Comparison of ENCODE assay signal across 8 cellular contexts in the genomic region with DNA sequence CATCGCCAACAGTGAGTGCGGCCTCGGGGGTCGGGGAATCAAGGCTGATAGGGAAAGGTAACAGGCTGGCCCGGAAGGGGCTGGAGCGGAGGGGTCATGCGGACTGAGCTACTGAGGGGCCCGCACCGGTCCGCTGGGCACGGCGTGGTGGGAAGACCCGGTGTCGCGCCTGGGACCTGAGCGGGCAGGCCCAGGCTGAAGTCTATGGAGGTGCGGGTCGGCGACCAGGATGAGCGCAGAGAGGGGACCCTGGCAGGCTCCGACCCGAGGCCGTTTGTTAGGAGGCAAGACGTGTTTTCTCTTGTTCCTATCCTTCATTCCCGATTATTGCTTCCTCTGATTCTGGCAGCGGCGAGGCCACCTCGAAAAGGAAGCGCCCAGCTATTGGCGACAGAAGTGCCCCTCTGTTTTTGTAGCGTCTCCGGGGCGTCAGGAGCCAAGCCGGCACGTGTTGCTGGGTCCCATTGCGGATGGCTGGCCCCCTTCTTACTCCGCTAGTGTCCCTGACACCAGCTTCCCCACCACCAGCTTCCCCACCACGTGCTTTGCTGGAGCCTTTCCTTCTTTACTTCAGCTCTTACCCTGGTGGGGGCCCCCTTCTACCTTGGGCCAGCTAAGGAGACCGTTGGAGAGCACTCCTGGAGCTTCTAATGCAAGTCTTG. TPM values are rescaled to one million over a fixed set of nuclear protein-coding genes. Genes with fewer than 3 reads are reported as not detected.
A peak's percentile ranks its signal among the peaks of the same experiment; 100 is the strongest.
DNase-seq lines count a peak whose midpoint lies in the region; ATAC-seq and TF ChIP-seq lines count a peak whose summit lies in the region.

No MANE protein-coding gene starts in this region.

- peak overlapping the region; percentile 92 for H3K27ac ChIP-seq in DND-41 (ENCODE audit: low read length)
- peak overlapping the region; percentile 61 for H3K27ac ChIP-seq in GM23248

- H3K79me2 ChIP-seq in DND-41 (ENCODE audit: insufficient read depth, low read length) (peaks cover 50% of the 10 kb centered on the region), GM23248 (ENCODE audit: insufficient read depth) (peaks cover 45% of the 10 kb centered on the region)

- H2AFZ ChIP-seq in DND-41 (ENCODE audit: low read depth, low read length) (peak overlapping the region; percentile 75), GM23248 (peak overlapping the region; percentile 94)

- H3K4me3 ChIP-seq in DND-41 (ENCODE audit: low read depth in 1 of 2, low read length in 2 of 2), result peak overlapping the region; percentile 71 to 72
- peak overlapping the region; percentile 90 for H3K4me3 ChIP-seq in GM23248
- H3K4me3 ChIP-seq in NB4 (ENCODE audit: low read depth, low read length), result peak overlapping the region; percentile 100
- peak overlapping the region; percentile 97 for H3K4me3 ChIP-seq in adipocyte (ENCODE audit: low read length)
- H3K4me3 ChIP-seq in iPS-18c (ENCODE audit: insufficient read depth, low read depth, low read length), result peak overlapping the region; percentile 97

- H3K9me3 ChIP-seq in DND-41 (ENCODE audit: insufficient read depth, low read length, severe bottlenecking) (no peaks in the 10 kb centered on the region), GM23248 (ENCODE audit: low read depth) (no peaks in the 10 kb centered on the region), adipocyte (ENCODE audit: control insufficient read depth, low read length) (no peaks in the 10 kb centered on the region), iPS-18c (ENCODE audit: control insufficient read depth, insufficient read depth, low read length) (no peaks in the 10 kb centered on the region)

- TF ChIP-seq CTCF in DND-41 (IDR thresholded peaks at IDR 0.05; ENCODE audit: borderline replicate concordance, extremely low read depth, low read length, poor library complexity, severe bottlenecking) (peak; percentile 11), NB4 (IDR thresholded peaks at IDR 0.05; ENCODE audit: low read depth, low read length) (peak; percentile 26)

- H3K4me2 ChIP-seq in DND-41 (ENCODE audit: insufficient read depth, low read length), result peak overlapping the region; percentile 80
- peak overlapping the region; percentile 99 for H3K4me2 ChIP-seq in GM23248 (ENCODE audit: unreplicated experiment)

- in situ Hi-C loops in GM23248 (cut with MboI), result no loop called here

- TF ChIP-seq POLR2A in NB4 (IDR thresholded peaks at IDR 0.05; ENCODE audit: extremely low read depth, insufficient read length), result no peak

- DNase-seq in DND-41 (peak; percentile 51), GM23248 (peak; percentile 58), NB4 (ENCODE audit: low read depth) (peak; percentile 71), adipocyte (ENCODE audit: low read depth) (peak; percentile 52), NCI-H1694 treated with DMSO at 0.1 percent for 48 hours (lab: John Stamatoyannopoulos, UW) (no peak), NCI-H446 treated with DMSO at 0.1 percent for 48 hours (lab: John Stamatoyannopoulos, UW) (no peak)
- DNase-seq in stimulated activated CD4-positive, alpha-beta T cell treated with anti-CD3 and anti-CD28 coated beads, Interleukin-15, amount 100 ng/mL, for 24 hours, result peak; percentile 58

- H3K27me3 ChIP-seq in DND-41 (ENCODE audit: insufficient read depth, low read length, poor library complexity), result no peaks in the 10 kb centered on the region
- no peaks in the 10 kb centered on the region for H3K27me3 ChIP-seq in GM23248 (replicated peaks; ENCODE audit: insufficient read depth)
- no peaks in the 10 kb centered on the region for H3K27me3 ChIP-seq in adipocyte (replicated peaks; ENCODE audit: control insufficient read depth, insufficient read depth, low read length)

- H3K4me1 ChIP-seq in DND-41 (ENCODE audit: insufficient read depth, low read length) (peaks cover 47% of the 10 kb centered on the region), GM23248 (ENCODE audit: insufficient read depth) (peaks cover 21% of the 10 kb centered on the region), adipocyte (ENCODE audit: control insufficient read depth, insufficient read depth, low read length) (peaks cover 24% of the 10 kb centered on the region)

- no peaks in the 10 kb centered on the region for H3K9me2 ChIP-seq in GM23248 (ENCODE audit: insufficient read depth)

- peak overlapping the region; percentile 94 for H3K9ac ChIP-seq in DND-41 (ENCODE audit: low read depth, low read length)
- peak overlapping the region; percentile 90 for H3K9ac ChIP-seq in GM23248
- H3K9ac ChIP-seq in adipocyte (ENCODE audit: low read length), result peak overlapping the region; percentile 96

- H3K36me3 ChIP-seq in DND-41 (ENCODE audit: insufficient read depth, low read length), result peaks cover 54% of the 10 kb centered on the region
- H3K36me3 ChIP-seq in GM23248 (ENCODE audit: low read depth), result peaks cover 31% of the 10 kb centered on the region
- H3K36me3 ChIP-seq in adipocyte (ENCODE audit: control insufficient read depth, insufficient read depth, low read length, severe bottlenecking), result peaks cover 33% of the 10 kb centered on the region

- peaks cover 17% of the 10 kb centered on the region; the same call in 1 of the 2 replicates for H3F3A ChIP-seq in GM23248 (ENCODE audit: insufficient read depth)

- WGBS in GM23248 (ENCODE audit: low coverage in 1 of 2, low lambda C conversion rate in 2 of 2, missing lambda C conversion rate in 2 of 2), 2 experiments, result 1 to 2% methylated on average over 39 of the region's 39 CpGs

- peak; percentile 2; the same call in 2 of the 3 replicates for ATAC-seq in DND-41 (ENCODE audit: insufficient read depth, low read depth)

- H4K20me1 ChIP-seq in DND-41 (ENCODE audit: insufficient read depth, low read length) (peaks cover 29% of the 10 kb centered on the region), GM23248 (ENCODE audit: insufficient read depth) (no peaks in the 10 kb centered on the region)

RNA-seq across cellular contexts. Expression of gene PA2G4, which starts 0.6 kb away (rescaled TPM):
- total RNA-seq in GM23248 (2014; rRNA removed; shearing (Covaris generic)), result 115 and 120 TPM in 2 replicates
- 152 and 157 TPM in 2 replicates for polyA plus RNA-seq in GM23248 (2016; fragmentation: Nextera tagmentation; extraction: Ambion mirVana)

RNA-seq across cellular contexts. Expression of gene RPL41, which starts 11.5 kb away (rescaled TPM):
- total RNA-seq in GM23248 (2014; rRNA removed; shearing (Covaris generic)), result 1,463 and 1,892 TPM in 2 replicates
- polyA plus RNA-seq in GM23248 (2016; fragmentation: Nextera tagmentation; extraction: Ambion mirVana), result 2,480 and 2,545 TPM in 2 replicates

RNA-seq across cellular contexts. Expression of gene ZC3H10, which starts 13.1 kb away (rescaled TPM):
- 1.9 and 2.7 TPM in 2 replicates for total RNA-seq in GM23248 (2014; rRNA removed; shearing (Covaris generic))
- polyA plus RNA-seq in GM23248 (2016; fragmentation: Nextera tagmentation; extraction: Ambion mirVana), result 3.0 and 3.3 TPM in 2 replicates

RNA-seq across cellular contexts. Expression of gene ESYT1, which starts 23.1 kb away (rescaled TPM):
- total RNA-seq in GM23248 (2014; rRNA removed; shearing (Covaris generic)), result 164 and 216 TPM in 2 replicates
- polyA plus RNA-seq in GM23248 (2016; fragmentation: Nextera tagmentation; extraction: Ambion mirVana), result 108 and 115 TPM in 2 replicates

RNA-seq across cellular contexts. Expression of gene ERBB3, which starts 25.0 kb away (rescaled TPM):
- 3.3 and 3.5 TPM in 2 replicates for total RNA-seq in GM23248 (2014; rRNA removed; shearing (Covaris generic))
- polyA plus RNA-seq in GM23248 (2016; fragmentation: Nextera tagmentation; extraction: Ambion mirVana), result 1.9 and 2.1 TPM in 2 replicates

Comparison
In these comparisons a context has a peak if more than half of its experiments do, and no peak if none do; other contexts are left out.
1. DNase-seq: peak in DND-41 (single experiment), GM23248 (single experiment), NB4 (single experiment), adipocyte (single experiment) and stimulated activated CD4-positive, alpha-beta T cell treated with anti-CD3 and anti-CD28 coated beads, Interleukin-15, amount 100 ng/mL, for 24 hours (single experiment); none in NCI-H1694 treated with DMSO at 0.1 percent for 48 hours (single experiment) and NCI-H446 treated with DMSO at 0.1 percent for 48 hours (single experiment).
2. Peak in every context shown above with its lines, with median percentiles within 50 percentile points of each other: H3K4me3 ChIP-seq and H3K9ac ChIP-seq.